ENCODE assay signal across 20 cellular contexts in the genomic region with DNA sequence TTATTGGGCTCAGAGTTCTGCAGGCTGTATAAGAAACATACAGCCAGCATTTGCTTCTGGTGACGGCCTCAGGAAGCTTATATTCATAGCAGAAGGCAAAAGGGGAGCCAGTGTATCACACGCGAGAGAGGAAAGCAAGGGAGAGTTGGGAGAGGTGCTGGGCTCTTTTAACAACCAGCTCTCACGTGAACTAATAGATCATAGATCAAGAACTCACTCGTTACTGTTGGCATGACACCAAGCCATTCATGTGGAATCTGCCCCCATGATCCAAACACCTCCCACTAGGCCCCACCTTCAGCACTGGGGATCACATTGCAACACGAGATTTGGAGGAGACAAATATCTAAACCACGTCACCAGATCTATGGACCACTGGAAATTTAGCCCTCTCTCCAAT.
A peak's percentile ranks its signal among the peaks of the same experiment; 100 is the strongest.
DNase-seq lines count a peak whose midpoint lies in the region; FAIRE-seq and TF ChIP-seq lines count a peak whose summit lies in the region.
"Had no signal": no experiment of that assay in that cellular context is flagged by ENCODE, and none has a peak within 500 bp of the region (broad histone marks: within the 10 kb centered on the region; RNA-seq: fewer than 3 reads in every experiment).

No MANE protein-coding gene starts in this region.

- H3K4me1 ChIP-seq in esophagus muscularis mucosa = peaks cover 0 to 11% (median 6%) of the 10 kb centered on the region in 4 donors
- no peaks in the 10 kb centered on the region for H3K4me1 ChIP-seq in small intestine (ENCODE audit: control insufficient read depth in 2 of 2, insufficient read depth in 1 of 2, low read depth in 1 of 2, low read length in 1 of 2)
- H3K4me1 ChIP-seq: A549; BLaER1 treated with 17β-estradiol and CSF1 and Interleukin-3, amounts not matched to agents 10 nM and 100 nM; Caco-2 had no signal

- no peak overlapping the region for H3K4me3 ChIP-seq in esophagus muscularis mucosa
- H3K4me3 ChIP-seq in small intestine (ENCODE audit: low read depth in 1 of 2, low read length in 2 of 2) = no peak overlapping the region
- H3K4me3 ChIP-seq: A549; BLaER1 treated with 17β-estradiol and CSF1 and Interleukin-3, amounts not matched to agents 10 nM and 100 nM had no signal

- WGBS in esophagus muscularis mucosa = 84% methylated on average over 7 of the region's 7 CpGs
- 52 to 75% (median 65%) methylated on average over 7 of the region's 7 CpGs for WGBS in small intestine, 3 donors

- H3K9me3 ChIP-seq in esophagus muscularis mucosa = no peaks in the 10 kb centered on the region
- H3K9me3 ChIP-seq in small intestine (ENCODE audit: control insufficient read depth, low read depth) = no peaks in the 10 kb centered on the region

- intact Hi-C loops in esophagus muscularis mucosa (cut with DNase I) = no loop called here

- H3K36me3 ChIP-seq in esophagus muscularis mucosa (no peaks in the 10 kb centered on the region), small intestine (ENCODE audit: control insufficient read depth in 2 of 2, insufficient read depth in 2 of 2, low read length in 2 of 2) (no peaks in the 10 kb centered on the region)
- H3K36me3 ChIP-seq: BLaER1 treated with 17β-estradiol and CSF1 and Interleukin-3, amounts not matched to agents 10 nM and 100 nM had no signal

- FAIRE-seq in small intestine (lab: Jason Lieb, UNC) = no peak
- FAIRE-seq: A549, D721Med, G401.6, GM12891, GM19239 had no signal

- H3K27ac ChIP-seq in esophagus muscularis mucosa (replicated peaks in 1 of 4) (no peak overlapping the region), small intestine (ENCODE audit: low read depth in 1 of 2, low read length in 1 of 2) (no peak overlapping the region)
- H3K27ac ChIP-seq: 22Rv1; A549; BLaER1 treated with 17β-estradiol and CSF1 and Interleukin-3, amounts not matched to agents 10 nM and 100 nM; C4-2B had no signal

- H3K27me3 ChIP-seq in esophagus muscularis mucosa (no peaks in the 10 kb centered on the region), small intestine (ENCODE audit: control insufficient read depth in 2 of 2, insufficient read depth in 2 of 2, low read length in 2 of 2) (no peaks in the 10 kb centered on the region)
- H3K27me3 ChIP-seq: BLaER1 treated with 17β-estradiol and CSF1 and Interleukin-3, amounts not matched to agents 10 nM and 100 nM had no signal

- TF ChIP-seq POLR2A in esophagus muscularis mucosa (IDR thresholded peaks at IDR 0.05; ENCODE audit: low read depth) = no peak

- TF ChIP-seq EP300 in esophagus muscularis mucosa (IDR thresholded peaks at IDR 0.05) = no peak

- DNase-seq in NCI-H2171 treated with DMSO at 0.1 percent for 48 hours (lab: John Stamatoyannopoulos, UW) (peak; percentile 26), NCI-H2171 (lab: John Stamatoyannopoulos, UW) (no peak), esophagus muscularis mucosa (ENCODE audit: extremely low spot score) (peak; percentile 70), small intestine (peak; percentile 40)
- DNase-seq in activated CD8-positive, alpha-beta memory T cell treated with anti-CD3 and anti-CD28 coated beads for 24 hours = no peak
- DNase-seq: AML-193; Caco-2; Calu3; CD4-positive, alpha-beta T cell; CD8-positive, alpha-beta T cell; DMS79 treated with DMSO at 0.1 percent for 48 hours; GF-D8 had no signal

- TF ChIP-seq CTCF in esophagus muscularis mucosa (IDR thresholded peaks at IDR 0.05) = no peak

Comparison
In these comparisons a context has a peak if more than half of its experiments do, and no peak if none do; other contexts are left out.
1. DNase-seq: peak in NCI-H2171 treated with DMSO at 0.1 percent for 48 hours (single experiment), esophagus muscularis mucosa (single experiment) and small intestine (single experiment); none in NCI-H2171 (single experiment) and activated CD8-positive, alpha-beta memory T cell treated with anti-CD3 and anti-CD28 coated beads for 24 hours (single experiment).